Comparison of ENCODE assay signal across 1 cellular context in the genomic region with DNA sequence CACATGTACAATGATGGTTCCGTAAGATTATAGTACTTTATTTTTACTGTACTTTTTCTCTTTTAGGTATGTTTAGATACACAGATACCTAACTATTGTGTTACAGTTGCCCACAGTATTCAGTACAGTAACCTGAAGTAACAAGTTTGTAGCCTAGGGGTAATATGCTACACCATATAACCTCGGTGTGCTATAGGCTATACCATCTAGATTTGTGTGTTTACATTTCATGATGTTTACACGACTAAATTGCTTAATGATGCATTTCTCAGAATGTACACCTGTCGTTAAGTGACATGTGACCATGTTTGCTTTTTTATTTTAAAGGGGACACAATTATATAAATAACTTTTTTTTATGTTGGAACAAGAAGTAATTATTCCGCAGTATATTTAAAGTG.
TF ChIP-seq lines count a peak whose summit lies in the region.

No MANE protein-coding gene starts in this region.

TF ChIP-seq in WTC11, 78 proteins besides CTCF, POLR2A, EP300 and RAD21 (continued from another document):
- TF ChIP-seq, protein P1, sequence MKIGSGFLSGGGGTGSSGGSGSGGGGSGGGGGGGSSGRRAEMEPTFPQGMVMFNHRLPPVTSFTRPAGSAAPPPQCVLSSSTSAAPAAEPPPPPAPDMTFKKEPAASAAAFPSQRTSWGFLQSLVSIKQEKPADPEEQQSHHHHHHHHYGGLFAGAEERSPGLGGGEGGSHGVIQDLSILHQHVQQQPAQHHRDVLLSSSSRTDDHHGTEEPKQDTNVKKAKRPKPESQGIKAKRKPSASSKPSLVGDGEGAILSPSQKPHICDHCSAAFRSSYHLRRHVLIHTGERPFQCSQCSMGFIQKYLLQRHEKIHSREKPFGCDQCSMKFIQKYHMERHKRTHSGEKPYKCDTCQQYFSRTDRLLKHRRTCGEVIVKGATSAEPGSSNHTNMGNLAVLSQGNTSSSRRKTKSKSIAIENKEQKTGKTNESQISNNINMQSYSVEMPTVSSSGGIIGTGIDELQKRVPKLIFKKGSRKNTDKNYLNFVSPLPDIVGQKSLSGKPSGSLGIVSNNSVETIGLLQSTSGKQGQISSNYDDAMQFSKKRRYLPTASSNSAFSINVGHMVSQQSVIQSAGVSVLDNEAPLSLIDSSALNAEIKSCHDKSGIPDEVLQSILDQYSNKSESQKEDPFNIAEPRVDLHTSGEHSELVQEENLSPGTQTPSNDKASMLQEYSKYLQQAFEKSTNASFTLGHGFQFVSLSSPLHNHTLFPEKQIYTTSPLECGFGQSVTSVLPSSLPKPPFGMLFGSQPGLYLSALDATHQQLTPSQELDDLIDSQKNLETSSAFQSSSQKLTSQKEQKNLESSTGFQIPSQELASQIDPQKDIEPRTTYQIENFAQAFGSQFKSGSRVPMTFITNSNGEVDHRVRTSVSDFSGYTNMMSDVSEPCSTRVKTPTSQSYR (CRISPR knock-in tag; IDR thresholded peaks at IDR 0.05), result no peak
- TF ChIP-seq, protein P2, sequence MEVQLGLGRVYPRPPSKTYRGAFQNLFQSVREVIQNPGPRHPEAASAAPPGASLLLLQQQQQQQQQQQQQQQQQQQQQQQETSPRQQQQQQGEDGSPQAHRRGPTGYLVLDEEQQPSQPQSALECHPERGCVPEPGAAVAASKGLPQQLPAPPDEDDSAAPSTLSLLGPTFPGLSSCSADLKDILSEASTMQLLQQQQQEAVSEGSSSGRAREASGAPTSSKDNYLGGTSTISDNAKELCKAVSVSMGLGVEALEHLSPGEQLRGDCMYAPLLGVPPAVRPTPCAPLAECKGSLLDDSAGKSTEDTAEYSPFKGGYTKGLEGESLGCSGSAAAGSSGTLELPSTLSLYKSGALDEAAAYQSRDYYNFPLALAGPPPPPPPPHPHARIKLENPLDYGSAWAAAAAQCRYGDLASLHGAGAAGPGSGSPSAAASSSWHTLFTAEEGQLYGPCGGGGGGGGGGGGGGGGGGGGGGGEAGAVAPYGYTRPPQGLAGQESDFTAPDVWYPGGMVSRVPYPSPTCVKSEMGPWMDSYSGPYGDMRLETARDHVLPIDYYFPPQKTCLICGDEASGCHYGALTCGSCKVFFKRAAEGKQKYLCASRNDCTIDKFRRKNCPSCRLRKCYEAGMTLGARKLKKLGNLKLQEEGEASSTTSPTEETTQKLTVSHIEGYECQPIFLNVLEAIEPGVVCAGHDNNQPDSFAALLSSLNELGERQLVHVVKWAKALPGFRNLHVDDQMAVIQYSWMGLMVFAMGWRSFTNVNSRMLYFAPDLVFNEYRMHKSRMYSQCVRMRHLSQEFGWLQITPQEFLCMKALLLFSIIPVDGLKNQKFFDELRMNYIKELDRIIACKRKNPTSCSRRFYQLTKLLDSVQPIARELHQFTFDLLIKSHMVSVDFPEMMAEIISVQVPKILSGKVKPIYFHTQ (CRISPR knock-in tag; IDR thresholded peaks at IDR 0.05), result no peak
